In the genomic region with DNA sequence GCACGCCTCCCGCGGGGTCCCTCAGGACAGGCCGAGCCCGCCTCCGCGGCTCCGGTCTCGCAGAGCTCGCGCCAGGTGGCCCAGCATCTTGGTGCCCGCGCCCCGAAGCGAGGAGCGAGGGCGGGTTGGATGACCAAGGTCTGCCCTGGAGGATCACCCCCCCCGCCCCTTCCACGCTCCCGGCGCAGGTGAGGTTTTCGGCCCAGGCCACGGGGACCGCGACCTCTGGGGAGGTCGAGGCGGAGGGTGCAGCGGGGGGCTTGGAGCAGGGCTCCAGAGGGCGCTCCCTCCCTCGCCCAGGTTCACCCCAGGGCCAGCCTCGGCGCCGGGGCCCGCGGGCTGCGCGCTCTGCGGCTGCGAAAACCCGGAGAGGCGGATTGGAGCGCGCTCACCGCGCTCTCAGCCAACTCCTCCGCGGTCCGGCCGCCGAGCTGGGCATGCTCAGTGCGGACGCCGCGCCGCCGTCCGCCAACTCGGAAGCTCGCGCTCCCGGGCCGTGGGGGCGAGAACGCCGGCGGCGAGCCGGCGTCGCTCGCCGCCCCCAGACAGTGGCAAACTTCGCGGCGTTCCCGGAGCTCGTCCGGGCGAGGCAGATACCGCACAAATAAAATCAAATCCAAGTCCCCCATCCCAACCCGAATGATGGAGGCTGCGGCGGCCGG, we compare ENCODE assay signal across 8 cellular contexts. TPM values are rescaled to one million over a fixed set of nuclear protein-coding genes. Genes with fewer than 3 reads are reported as not detected.
DNase-seq lines count a peak whose midpoint lies in the region; ATAC-seq lines count a peak whose summit lies in the region.

MED12L (plus strand) TSS at position 438 of the 662 bp plus-strand sequence. CDS start 1,263 bp downstream, outside the sequence.

- peaks cover 4% of the 10 kb centered on the region for H3K4me1 Mint-ChIP-seq in activated T-helper 1 cell treated with anti-CD3 and anti-CD28 coated beads, Interleukin-12 subunit alpha, Interleukin-12 subunit beta, Interleukin-2, Interleukin-4 antibody, amounts not matched to agents 30 ng/mL and 10 ng/mL and 1 ng/mL, durations not matched to agents 14 hours and 24 hours and 36 hours (ENCODE audit: low read depth)
- peaks cover 14 to 16% (median 15%) of the 10 kb centered on the region in 3 donors for H3K4me1 Mint-ChIP-seq in naive B cell

- H3K27me3 Mint-ChIP-seq in activated T-helper 1 cell treated with anti-CD3 and anti-CD28 coated beads, Interleukin-12 subunit alpha, Interleukin-12 subunit beta, Interleukin-2, Interleukin-4 antibody, amounts not matched to agents 30 ng/mL and 10 ng/mL and 1 ng/mL, durations not matched to agents 14 hours and 24 hours and 36 hours (ENCODE audit: insufficient read depth), result peaks cover 55% of the 10 kb centered on the region
- H3K27me3 Mint-ChIP-seq in naive B cell, result peaks cover 50 to 58% (median 55%) of the 10 kb centered on the region in 3 donors

- no peaks in the 10 kb centered on the region for H3K36me3 ChIP-seq in stomach smooth muscle (ENCODE audit: control insufficient read depth in 2 of 2, insufficient read depth in 2 of 2, low read length in 2 of 2)

- no peaks in the 10 kb centered on the region for H3K9me3 Mint-ChIP-seq in activated T-helper 1 cell treated with anti-CD3 and anti-CD28 coated beads, Interleukin-12 subunit alpha, Interleukin-12 subunit beta, Interleukin-2, Interleukin-4 antibody, amounts not matched to agents 30 ng/mL and 10 ng/mL and 1 ng/mL, durations not matched to agents 14 hours and 24 hours and 36 hours
- H3K9me3 Mint-ChIP-seq in naive B cell, result peaks cover 0 to 2% (median 0%) of the 10 kb centered on the region in 7 donors

- H3K4me3 ChIP-seq in stomach smooth muscle (ENCODE audit: low read length in 2 of 2), result peak within 1 kb of the TSS; percentile 74 to 75

- no peaks in the 10 kb centered on the region for H3K36me3 Mint-ChIP-seq in activated T-helper 1 cell treated with anti-CD3 and anti-CD28 coated beads, Interleukin-12 subunit alpha, Interleukin-12 subunit beta, Interleukin-2, Interleukin-4 antibody, amounts not matched to agents 30 ng/mL and 10 ng/mL and 1 ng/mL, durations not matched to agents 14 hours and 24 hours and 36 hours (ENCODE audit: low read depth)
- H3K36me3 Mint-ChIP-seq in naive B cell, result no peaks in the 10 kb centered on the region

- peaks cover 12% of the 10 kb centered on the region for H3K4me1 ChIP-seq in stomach smooth muscle (ENCODE audit: control insufficient read depth, insufficient read depth, low read length)

- H3K27ac ChIP-seq in stomach smooth muscle (ENCODE audit: low read length), result no peak within 1 kb of the TSS

- intact Hi-C loops in activated T-helper 1 cell treated with anti-CD3 and anti-CD28 coated beads, Interleukin-12 subunit alpha, Interleukin-12 subunit beta, Interleukin-2, Interleukin-4 antibody, amounts not matched to agents 30 ng/mL and 10 ng/mL and 1 ng/mL, durations not matched to agents 14 hours and 24 hours and 36 hours (cut with micrococcal nuclease), result loop anchor here (1.0 to 5.0 kb wide), 5 partner anchors 50 to 1113 kb away; partner anchors contain the start of genes GPR171, PFN2 and SELENOT

- peaks cover 3 to 6% of the 10 kb centered on the region in 2 donors for H3K27me3 ChIP-seq in stomach smooth muscle (ENCODE audit: control insufficient read depth in 1 of 2, insufficient read depth in 2 of 2, low read length in 2 of 2)

- peak within 1 kb of the TSS; percentile 85 for H3K4me3 Mint-ChIP-seq in activated T-helper 1 cell treated with anti-CD3 and anti-CD28 coated beads, Interleukin-12 subunit alpha, Interleukin-12 subunit beta, Interleukin-2, Interleukin-4 antibody, amounts not matched to agents 30 ng/mL and 10 ng/mL and 1 ng/mL, durations not matched to agents 14 hours and 24 hours and 36 hours
- H3K4me3 Mint-ChIP-seq in naive B cell, result peak within 1 kb of the TSS; percentile 85 to 95 (median 92)

- no peak within 1 kb of the TSS for H3K27ac Mint-ChIP-seq in activated T-helper 1 cell treated with anti-CD3 and anti-CD28 coated beads, Interleukin-12 subunit alpha, Interleukin-12 subunit beta, Interleukin-2, Interleukin-4 antibody, amounts not matched to agents 30 ng/mL and 10 ng/mL and 1 ng/mL, durations not matched to agents 14 hours and 24 hours and 36 hours
- H3K27ac Mint-ChIP-seq in naive B cell, result peak within 1 kb of the TSS in 2 of 6 donors; percentile 14 to 63

- DNase-seq in CD1c-positive myeloid dendritic cell (ENCODE audit: extremely low spot score) (peak; percentile 81), NCI-H748 (lab: John Stamatoyannopoulos, UW; ENCODE audit: unreplicated experiment) (peak; percentile 82), fibroblast of peridontal ligament (ENCODE audit: extremely low read depth) (peak; percentile 47), naive B cell (peak; percentile 39)
- DNase-seq in activated T-helper 1 cell treated with anti-CD3 and anti-CD28 coated beads, Interleukin-12 subunit alpha, Interleukin-12 subunit beta, Interleukin-2, Interleukin-4 antibody, amounts not matched to agents 30 ng/mL and 10 ng/mL and 1 ng/mL, durations not matched to agents 14 hours and 24 hours and 36 hours (ENCODE audit: low spot score), result peak; percentile 43

- ATAC-seq in GM19372 (IDR thresholded peaks at IDR 0.05; ENCODE audit: low read depth, unreplicated experiment) (peak; percentile 55), HG03460 (IDR thresholded peaks at IDR 0.05; ENCODE audit: unreplicated experiment) (peak; percentile 60), naive B cell (ENCODE audit: low read depth in 2 of 2) (peak; percentile 50 to 56)

- H3K9ac ChIP-seq in stomach smooth muscle (ENCODE audit: low read length in 2 of 2), result peak within 1 kb of the TSS in 1 of 2 donors; percentile 44

- no peaks in the 10 kb centered on the region for H3K9me3 ChIP-seq in stomach smooth muscle (ENCODE audit: control insufficient read depth in 2 of 2, low read length in 2 of 2)

RNA-seq across cellular contexts. Expression of gene MED12L, which starts in this region (rescaled TPM):
- 4.9 and 5.1 TPM in 2 replicates for total RNA-seq in activated T-helper 1 cell treated with anti-CD3 and anti-CD28 coated beads, Interleukin-12 subunit alpha, Interleukin-12 subunit beta, Interleukin-2, Interleukin-4 antibody, amounts not matched to agents 30 ng/mL and 10 ng/mL and 1 ng/mL, durations not matched to agents 14 hours and 24 hours and 36 hours
- polyA plus RNA-seq in naive B cell (ENCODE audit: low read depth in 6 of 6), result under 1 TPM in 2 of 6 donors, not detected in 4; 0.22 to 0.23 TPM

Comparison
In these comparisons a context has a peak if more than half of its experiments do, and no peak if none do; other contexts are left out.
1. Peak in DNase-seq and ATAC-seq in naive B cell; RNA of the gene not detected or under 1 TPM.